8 cellular contexts compared by ENCODE assay signal in genomic region chr2:38602732-38603401, GRCh38. TPM values are rescaled to one million over a fixed set of nuclear protein-coding genes. Genes with fewer than 3 reads are reported as not detected.
DNase-seq lines count a peak whose midpoint lies in the region; ATAC-seq and TF ChIP-seq lines count a peak whose summit lies in the region.

TSS of gene HNRNPLL (minus strand) at chr2:38602928. CDS start at chr2:38602626, 302 bp downstream.

- peak; percentile 38 for TF ChIP-seq POLR2A in GM18526 (IDR thresholded peaks at IDR 0.05; ENCODE audit: extremely low read depth, insufficient read length)
- peak; percentile 91 for TF ChIP-seq POLR2A in breast epithelium (IDR thresholded peaks at IDR 0.05)

- H3K27me3 ChIP-seq in WERI-Rb-1 (ENCODE audit: insufficient read depth, low read depth, severe bottlenecking) = no peaks in the 10 kb centered on the region
- H3K27me3 ChIP-seq in breast epithelium = no peaks in the 10 kb centered on the region
- H3K27me3 ChIP-seq in iPS-18a (ENCODE audit: control insufficient read depth, insufficient read depth, low read length) = no peaks in the 10 kb centered on the region
- H3K27me3 ChIP-seq in skeletal muscle satellite cell (ENCODE audit: control insufficient read depth, insufficient read depth, low read length) = no peaks in the 10 kb centered on the region

- H3K4me3 ChIP-seq in WERI-Rb-1 (ENCODE audit: low read depth, low read length) = peak within 1 kb of the TSS; percentile 98
- peak within 1 kb of the TSS; percentile 88 to 98 (median 96) for H3K4me3 ChIP-seq in breast epithelium
- H3K4me3 ChIP-seq in iPS-18a (ENCODE audit: low read length) = peak within 1 kb of the TSS; percentile 93
- peak within 1 kb of the TSS; percentile 94 for H3K4me3 ChIP-seq in skeletal muscle satellite cell (ENCODE audit: low read length)

- H3K9me3 ChIP-seq in WERI-Rb-1 (ENCODE audit: severe bottlenecking) (no peaks in the 10 kb centered on the region), breast epithelium (no peaks in the 10 kb centered on the region), iPS-18a (ENCODE audit: control insufficient read depth, low read depth, low read length) (no peaks in the 10 kb centered on the region), skeletal muscle satellite cell (replicated peaks; ENCODE audit: low read length) (no peaks in the 10 kb centered on the region)

- H3K9ac ChIP-seq in iPS-18a (ENCODE audit: low read length) (peak within 1 kb of the TSS; percentile 91), skeletal muscle satellite cell (ENCODE audit: low read depth, low read length) (peak within 1 kb of the TSS; percentile 97)

- H3K4me1 ChIP-seq in breast epithelium = peaks cover 0 to 9% of the 10 kb centered on the region in 2 donors
- peaks cover 25% of the 10 kb centered on the region for H3K4me1 ChIP-seq in iPS-18a (ENCODE audit: control insufficient read depth, low read depth, low read length)
- peaks cover 32% of the 10 kb centered on the region for H3K4me1 ChIP-seq in skeletal muscle satellite cell (ENCODE audit: control insufficient read depth, insufficient read depth, low read length)

- no peak for TF ChIP-seq CTCF in WERI-Rb-1 (IDR thresholded peaks at IDR 0.05; ENCODE audit: low read depth, low read length)
- TF ChIP-seq CTCF in breast epithelium (IDR thresholded peaks at IDR 0.05) = no peak

- DNase-seq in 8988T = peak; percentile 77
- peak; percentile 98 for DNase-seq in NCI-H2196 (lab: John Stamatoyannopoulos, UW; ENCODE audit: unreplicated experiment)
- peak; percentile 100 for DNase-seq in WERI-Rb-1
- peak; percentile 96 to 100 for DNase-seq in breast epithelium (ENCODE audit: low spot score in 2 of 2)

- H3K27ac ChIP-seq in WERI-Rb-1 = peak within 1 kb of the TSS; percentile 95
- H3K27ac ChIP-seq in breast epithelium = peak within 1 kb of the TSS; percentile 99 to 100
- peak within 1 kb of the TSS; percentile 76 for H3K27ac ChIP-seq in iPS-18a (ENCODE audit: low read length)

- intact Hi-C loops in breast epithelium (cut with DNase I; ENCODE audit: low total_unique reads) = no loop called here

- H3K4me2 ChIP-seq in skeletal muscle satellite cell (ENCODE audit: low read length) = peak within 1 kb of the TSS; percentile 100

- ATAC-seq in HG03103 (IDR thresholded peaks at IDR 0.05; ENCODE audit: low read depth, unreplicated experiment) = peak; percentile 49

- H3K36me3 ChIP-seq in WERI-Rb-1 (peaks cover 10% of the 10 kb centered on the region), breast epithelium (no peaks in the 10 kb centered on the region), iPS-18a (ENCODE audit: control insufficient read depth, low read depth, low read length) (no peaks in the 10 kb centered on the region), skeletal muscle satellite cell (ENCODE audit: insufficient read depth, low read length) (no peaks in the 10 kb centered on the region)

RNA-seq across cellular contexts. Expression of gene HNRNPLL, which starts in this region (rescaled TPM):
- total RNA-seq in breast epithelium = 10 to 100 TPM; 48.3 to 75.1 (median 57.0) TPM
- 26.1 and 32.8 TPM in 2 replicates for total RNA-seq in skeletal muscle satellite cell (2012; rRNA removed)

Comparison
In these comparisons a context has a peak if more than half of its experiments do, and no peak if none do; other contexts are left out.
1. Peak in every context shown above with its lines: DNase-seq, ATAC-seq, H3K4me3 ChIP-seq and H3K27ac ChIP-seq.